14 cellular contexts compared by ENCODE assay signal in genomic region chr14:102164241-102164641, GRCh38. TPM values are rescaled to one million over a fixed set of nuclear protein-coding genes. Genes with fewer than 3 reads are reported as not detected.
DNase-seq lines count a peak whose midpoint lies in the region; TF ChIP-seq lines count a peak whose summit lies in the region.
"Had no signal": no experiment of that assay in that cellular context is flagged by ENCODE, and none has a peak within 500 bp of the region (broad histone marks: within the 10 kb centered on the region; RNA-seq: fewer than 3 reads in every experiment).

No MANE protein-coding gene starts in this region.

- no peak overlapping the region for H2AFZ ChIP-seq in fibroblast of lung (ENCODE audit: low read length)
- H2AFZ ChIP-seq: parathyroid adenoma had no signal

- no peak overlapping the region for H3K23ac ChIP-seq in mesendoderm (ENCODE audit: low read length)

- H3K9ac ChIP-seq in fibroblast of lung (ENCODE audit: insufficient read depth, low read length), result no peak overlapping the region
- no peak overlapping the region for H3K9ac ChIP-seq in mesendoderm (ENCODE audit: low read length)
- H3K9ac ChIP-seq: parathyroid adenoma had no signal

- H3K36me3 ChIP-seq in fibroblast of lung (ENCODE audit: control insufficient read depth, insufficient read depth, low read length) (no peaks in the 10 kb centered on the region), mesendoderm (ENCODE audit: control insufficient read depth, insufficient read depth, low read length) (no peaks in the 10 kb centered on the region)
- H3K36me3 ChIP-seq: thoracic aorta had no signal

- no peak overlapping the region for H3K4ac ChIP-seq in mesendoderm (ENCODE audit: low read depth, low read length)

- H3K79me1 ChIP-seq in mesendoderm (ENCODE audit: low read length), result peaks cover 27% of the 10 kb centered on the region

- H3K27me3 ChIP-seq in fibroblast of lung (ENCODE audit: control insufficient read depth, insufficient read depth, low read length) (no peaks in the 10 kb centered on the region), mesendoderm (ENCODE audit: insufficient read depth, low read length, poor library complexity) (no peaks in the 10 kb centered on the region)

- no peaks in the 10 kb centered on the region; the same call in 1 of the 2 replicates for H3K27me3 Mint-ChIP-seq in HFFc6 (ENCODE audit: insufficient read depth)
- H3K27me3 Mint-ChIP-seq: activated CD4-positive, alpha-beta T cell treated with anti-CD3 and anti-CD28 coated beads, Interleukin-2, amount 10 ng/mL, durations not matched to agents 24 days and 14 days; activated naive CD8-positive, alpha-beta T cell had no signal

- peaks cover 26% of the 10 kb centered on the region for H3K36me3 Mint-ChIP-seq in HFFc6 (ENCODE audit: low read depth)

- H3K4me3 Mint-ChIP-seq in HFFc6, result no peak overlapping the region
- H3K4me3 Mint-ChIP-seq: activated CD4-positive, alpha-beta T cell treated with anti-CD3 and anti-CD28 coated beads, Interleukin-2, amount 10 ng/mL, durations not matched to agents 24 days and 14 days; activated naive CD8-positive, alpha-beta T cell had no signal

- no peaks in the 10 kb centered on the region for H3K9me3 Mint-ChIP-seq in HFFc6
- H3K9me3 Mint-ChIP-seq: activated CD4-positive, alpha-beta T cell treated with anti-CD3 and anti-CD28 coated beads, Interleukin-2, amount 10 ng/mL, durations not matched to agents 24 days and 14 days had no signal

- no peaks in the 10 kb centered on the region for H3K9me3 ChIP-seq in fibroblast of lung (ENCODE audit: control insufficient read depth, insufficient read depth, low read depth, low read length)
- H3K9me3 ChIP-seq: thoracic aorta had no signal

- peaks cover 41% of the 10 kb centered on the region for H3K4me1 Mint-ChIP-seq in HFFc6 (ENCODE audit: low read depth)

- no peak overlapping the region for H3K56ac ChIP-seq in mesendoderm (ENCODE audit: low read length)

- H4K8ac ChIP-seq in mesendoderm (ENCODE audit: low read depth, low read length), result no peak overlapping the region

- H3K4me2 ChIP-seq in fibroblast of lung (ENCODE audit: extremely low read depth, insufficient read depth, low read length), result no peak overlapping the region
- no peak overlapping the region for H3K4me2 ChIP-seq in mesendoderm (ENCODE audit: low read length)

- H2BK15ac ChIP-seq in mesendoderm (replicated peaks; ENCODE audit: low read depth), result no peak overlapping the region

- H3K18ac ChIP-seq in mesendoderm (ENCODE audit: low read length), result no peak overlapping the region

- no peak overlapping the region for H2BK5ac ChIP-seq in mesendoderm (ENCODE audit: low read length)

- no peak overlapping the region for H4K5ac ChIP-seq in mesendoderm (ENCODE audit: low read length)

- no peak overlapping the region for H3K27ac Mint-ChIP-seq in HFFc6
- H3K27ac Mint-ChIP-seq: activated CD4-positive, alpha-beta T cell treated with anti-CD3 and anti-CD28 coated beads, Interleukin-2, amount 10 ng/mL, durations not matched to agents 24 days and 14 days; activated naive CD8-positive, alpha-beta T cell had no signal

- no peaks in the 10 kb centered on the region for H4K20me1 ChIP-seq in fibroblast of lung (ENCODE audit: control insufficient read depth, extremely low read depth, insufficient read depth, low read length)

- H2BK120ac ChIP-seq in mesendoderm (ENCODE audit: low read depth, low read length), result no peak overlapping the region

- H3K4me3 ChIP-seq in fibroblast of lung (replicated peaks in 1 of 4; ENCODE audit: control extremely low read depth in 1 of 4, insufficient read depth in 1 of 4, low read depth in 3 of 4, low read length in 4 of 4), result no peak overlapping the region
- no peak overlapping the region for H3K4me3 ChIP-seq in mesendoderm (ENCODE audit: low read length)
- H3K4me3 ChIP-seq: thoracic aorta had no signal

- no peak overlapping the region for H3K27ac ChIP-seq in fibroblast of lung (ENCODE audit: insufficient read depth, low read length)
- H3K27ac ChIP-seq in mesendoderm (ENCODE audit: low read depth, low read length), result no peak overlapping the region
- H3K27ac ChIP-seq: parathyroid adenoma, thoracic aorta had no signal

- H3K4me1 ChIP-seq in fibroblast of lung (ENCODE audit: control insufficient read depth, extremely low read depth, insufficient read depth, low read length) (peaks cover 3% of the 10 kb centered on the region), mesendoderm (ENCODE audit: control insufficient read depth, low read depth, low read length) (no peaks in the 10 kb centered on the region)

- peaks cover 22% of the 10 kb centered on the region for H3K79me2 ChIP-seq in fibroblast of lung (ENCODE audit: control insufficient read depth, insufficient read depth, low read length)
- H3K79me2 ChIP-seq in mesendoderm (ENCODE audit: control insufficient read depth, insufficient read depth, low read length), result peaks cover 24% of the 10 kb centered on the region

- TF ChIP-seq CTCF in HFFc6 (IDR thresholded peaks at IDR 0.05) (no peak), fibroblast of lung (conservative IDR thresholded peaks at IDR 0.05 in 1 of 2, IDR thresholded peaks at IDR 0.05 in 1 of 2; ENCODE audit: low read depth in 1 of 2, low read length in 2 of 2) (no peak)

- WGBS in mesendoderm (ENCODE audit: extremely low coverage, insufficient coverage, low lambda C conversion rate), result no CpG with 5 or more reads among the region's 4 CpGs

- DNase-seq in HFFc6, result peak; percentile 19
- DNase-seq in SW480 (ENCODE audit: low spot score), result peak; percentile 30
- DNase-seq in fibroblast of lung (ENCODE audit: low read depth in 2 of 2), result peak; percentile 43 to 55
- DNase-seq in renal cortical epithelial cell (ENCODE audit: low read depth), result peak; percentile 79
- DNase-seq in mesendoderm, result no peak
- no peak for DNase-seq in NCI-H748 (lab: John Stamatoyannopoulos, UW; ENCODE audit: unreplicated experiment)
- no peak for DNase-seq in NCI-H748 treated with DMSO at 0.1 percent for 48 hours (lab: John Stamatoyannopoulos, UW)
- DNase-seq: activated CD4-positive, alpha-beta T cell treated with anti-CD3 and anti-CD28 coated beads, Interleukin-2, amount 10 ng/mL, durations not matched to agents 24 days and 14 days; effector memory CD4-positive, alpha-beta T cell; NCI-H524 treated with DMSO at 0.1 percent for 48 hours; SW 1271 had no signal

- no peak overlapping the region for H2AK5ac ChIP-seq in mesendoderm (ENCODE audit: low read length)

RNA-seq across cellular contexts. Expression of gene WDR20, which starts 24.5 kb away (rescaled TPM):
- 10 to 100 TPM; 24.4 to 28.7 (median 27.7) TPM for total RNA-seq in HFFc6 (2021; fragmentation: NEBNext Ultra II Directional; extraction: Animal tissue kit (Norgen Biotek cat#: 25700))
- total RNA-seq in fibroblast of lung, result 13.4 and 17.8 TPM in 2 replicates
- 16.1 and 17.2 TPM in 2 replicates for polyA plus RNA-seq in fibroblast of lung
- 15.0 and 16.4 TPM in 2 replicates for polyA plus RNA-seq in fibroblast of lung (2012)
- polyA minus RNA-seq in fibroblast of lung (ENCODE audit: low replicate concordance), result 8.3 and 24.4 TPM in 2 replicates
- total RNA-seq in renal cortical epithelial cell, result 18.4 and 25.3 TPM in 2 replicates
- 15.4 TPM for polyA plus RNA-seq in mesendoderm (2013, experiment 1 of 2)
- polyA plus RNA-seq in mesendoderm (2013, experiment 2 of 2), result 14.5 TPM

Comparison
In these comparisons a context has a peak if more than half of its experiments do, and no peak if none do; other contexts are left out.
1. DNase-seq: peak in HFFc6 (single experiment), SW480 (single experiment), fibroblast of lung (2 of 2) and renal cortical epithelial cell (single experiment); none in mesendoderm (single experiment), NCI-H748 (single experiment) and NCI-H748 treated with DMSO at 0.1 percent for 48 hours (single experiment).